33 cellular contexts compared by ENCODE assay signal in genomic region chr12:5262450-5262849, GRCh38.
DNase-seq lines count a peak whose midpoint lies in the region; ATAC-seq and TF ChIP-seq lines count a peak whose summit lies in the region.
"Had no signal": no experiment of that assay in that cellular context is flagged by ENCODE, and none has a peak within 500 bp of the region (broad histone marks: within the 10 kb centered on the region; RNA-seq: fewer than 3 reads in every experiment).

No MANE protein-coding gene starts in this region.

- peaks cover 12% of the 10 kb centered on the region for H3K4me1 ChIP-seq in fibroblast of lung (ENCODE audit: control insufficient read depth, extremely low read depth, insufficient read depth, low read length)
- peaks cover 9% of the 10 kb centered on the region for H3K4me1 ChIP-seq in smooth muscle cell (ENCODE audit: low read depth)
- H3K4me1 ChIP-seq: body of pancreas, heart right ventricle, right atrium auricular region had no signal

- DNase-seq in AG20443 (ENCODE audit: low spot score) = peak; percentile 82
- DNase-seq in M059J (ENCODE audit: low read depth) = peak; percentile 83
- peak; percentile 40 to 83 for DNase-seq in fibroblast of lung (ENCODE audit: low read depth in 2 of 2)
- DNase-seq in smooth muscle cell (lab: John Stamatoyannopoulos, UW; ENCODE audit: unreplicated experiment) = no peak
- DNase-seq in stimulated activated naive CD4-positive, alpha-beta T cell treated with Interleukin-2 at 50 U/mL for 16 hours (lab: John Stamatoyannopoulos, UW) = no peak
- no peak for DNase-seq in NCI-H128 (lab: John Stamatoyannopoulos, UW; ENCODE audit: unreplicated experiment)
- DNase-seq: activated CD4-positive, alpha-beta T cell treated with anti-CD3 and anti-CD28 coated beads for 48 hours; activated CD8-positive, alpha-beta memory T cell treated with anti-CD3 and anti-CD28 coated beads for 24 hours; activated effector memory CD4-positive, alpha-beta T cell treated with anti-CD3 and anti-CD28 coated beads, Interleukin-2, amount 50 U/mL, for 16 hours; activated naive CD8-positive, alpha-beta T cell treated with anti-CD3 and anti-CD28 coated beads for 36 hours; activated T-cell treated with anti-CD3 and anti-CD28 coated beads, Interleukin-2, amount 50 U/mL, for 1 hour; AML-193; body of pancreas; CD4-positive, alpha-beta memory T cell; DMS 273 treated with DMSO at 0.1 percent for 48 hours; erythroblast; heart right ventricle; kidney glomerular epithelial cell; naive thymus-derived CD4-positive, alpha-beta T cell; NCI-H1092; NCI-H1694 treated with DMSO at 0.1 percent for 48 hours; NCI-H2171; NCI-H82; posterior cingulate gyrus; RPMI8226; SJCRH30; stimulated activated CD4-positive, alpha-beta T cell treated with anti-CD3 and anti-CD28 coated beads, Interleukin-4, amount 100 ng/mL, for 4 hours; T1000; WERI-Rb-1 had no signal

- no peaks in the 10 kb centered on the region for H3K79me2 ChIP-seq in fibroblast of lung (ENCODE audit: control insufficient read depth, insufficient read depth, low read length)
- H3K79me2 ChIP-seq in smooth muscle cell (ENCODE audit: low read depth) = no peaks in the 10 kb centered on the region

- H3K36me3 ChIP-seq in fibroblast of lung (ENCODE audit: control insufficient read depth, insufficient read depth, low read length) (no peaks in the 10 kb centered on the region), smooth muscle cell (ENCODE audit: low read depth) (no peaks in the 10 kb centered on the region)
- H3K36me3 ChIP-seq: heart right ventricle, neutrophil, right atrium auricular region, SJCRH30, WERI-Rb-1 had no signal

- H2AFZ ChIP-seq in fibroblast of lung (ENCODE audit: low read length) (no peak overlapping the region), smooth muscle cell (ENCODE audit: low read depth) (no peak overlapping the region)

- H4K20me1 ChIP-seq in fibroblast of lung (ENCODE audit: control insufficient read depth, extremely low read depth, insufficient read depth, low read length) (no peaks in the 10 kb centered on the region), smooth muscle cell (ENCODE audit: low read depth) (no peaks in the 10 kb centered on the region)

- no peaks in the 10 kb centered on the region for H3K27me3 ChIP-seq in fibroblast of lung (ENCODE audit: control insufficient read depth, insufficient read depth, low read length)
- no peaks in the 10 kb centered on the region for H3K27me3 ChIP-seq in smooth muscle cell (ENCODE audit: low read depth)
- H3K27me3 ChIP-seq: body of pancreas, neutrophil, right atrium auricular region, SJCRH30 had no signal

- H3F3A ChIP-seq in smooth muscle cell (ENCODE audit: low read depth) = peaks cover 13% of the 10 kb centered on the region

- 64% methylated on average over 1 of the region's 1 CpG for WGBS in smooth muscle cell (ENCODE audit: low lambda C conversion rate)

- no peak overlapping the region for H3K27ac ChIP-seq in fibroblast of lung (ENCODE audit: insufficient read depth, low read length)
- H3K27ac ChIP-seq in smooth muscle cell (ENCODE audit: low read depth) = no peak overlapping the region
- H3K27ac ChIP-seq: body of pancreas, heart right ventricle, neutrophil, right atrium auricular region, SJCRH30, WERI-Rb-1 had no signal

- ATAC-seq in GM18858 (IDR thresholded peaks at IDR 0.05; ENCODE audit: unreplicated experiment) (no peak), GM19351 (IDR thresholded peaks at IDR 0.05; ENCODE audit: unreplicated experiment) (no peak)
- ATAC-seq: body of pancreas; heart right ventricle; naive thymus-derived CD4-positive, alpha-beta T cell had no signal

- H3K4me3 ChIP-seq in fibroblast of lung (replicated peaks in 1 of 4; ENCODE audit: control extremely low read depth in 1 of 4, insufficient read depth in 1 of 4, low read depth in 3 of 4, low read length in 4 of 4) (no peak overlapping the region), smooth muscle cell (no peak overlapping the region)
- H3K4me3 ChIP-seq: body of pancreas, heart right ventricle, right atrium auricular region, SJCRH30 had no signal

- TF ChIP-seq CTCF in fibroblast of lung (conservative IDR thresholded peaks at IDR 0.05 in 1 of 2, IDR thresholded peaks at IDR 0.05 in 1 of 2; ENCODE audit: low read depth in 1 of 2, low read length in 2 of 2) (no peak), smooth muscle cell (IDR thresholded peaks at IDR 0.05; ENCODE audit: borderline replicate concordance, insufficient read depth, poor library complexity, severe bottlenecking) (no peak)

- H3K9ac ChIP-seq in fibroblast of lung (ENCODE audit: insufficient read depth, low read length) (no peak overlapping the region), smooth muscle cell (ENCODE audit: low read depth) (no peak overlapping the region)

- H3K4me2 ChIP-seq in fibroblast of lung (ENCODE audit: extremely low read depth, insufficient read depth, low read length) (no peak overlapping the region), smooth muscle cell (peak overlapping the region; percentile 33)

- no peaks in the 10 kb centered on the region for H3K9me3 ChIP-seq in fibroblast of lung (ENCODE audit: control insufficient read depth, insufficient read depth, low read depth, low read length)
- H3K9me3 ChIP-seq in smooth muscle cell (replicated peaks; ENCODE audit: low read depth) = no peaks in the 10 kb centered on the region
- H3K9me3 ChIP-seq: body of pancreas, heart right ventricle, neutrophil, right atrium auricular region, SJCRH30 had no signal

Comparison
In these comparisons a context has a peak if more than half of its experiments do, and no peak if none do; other contexts are left out.
1. DNase-seq: peak in AG20443 (single experiment), M059J (single experiment) and fibroblast of lung (2 of 2); none in smooth muscle cell (single experiment), stimulated activated naive CD4-positive, alpha-beta T cell treated with Interleukin-2 at 50 U/mL for 16 hours (single experiment) and NCI-H128 (single experiment).